In the genomic region with DNA sequence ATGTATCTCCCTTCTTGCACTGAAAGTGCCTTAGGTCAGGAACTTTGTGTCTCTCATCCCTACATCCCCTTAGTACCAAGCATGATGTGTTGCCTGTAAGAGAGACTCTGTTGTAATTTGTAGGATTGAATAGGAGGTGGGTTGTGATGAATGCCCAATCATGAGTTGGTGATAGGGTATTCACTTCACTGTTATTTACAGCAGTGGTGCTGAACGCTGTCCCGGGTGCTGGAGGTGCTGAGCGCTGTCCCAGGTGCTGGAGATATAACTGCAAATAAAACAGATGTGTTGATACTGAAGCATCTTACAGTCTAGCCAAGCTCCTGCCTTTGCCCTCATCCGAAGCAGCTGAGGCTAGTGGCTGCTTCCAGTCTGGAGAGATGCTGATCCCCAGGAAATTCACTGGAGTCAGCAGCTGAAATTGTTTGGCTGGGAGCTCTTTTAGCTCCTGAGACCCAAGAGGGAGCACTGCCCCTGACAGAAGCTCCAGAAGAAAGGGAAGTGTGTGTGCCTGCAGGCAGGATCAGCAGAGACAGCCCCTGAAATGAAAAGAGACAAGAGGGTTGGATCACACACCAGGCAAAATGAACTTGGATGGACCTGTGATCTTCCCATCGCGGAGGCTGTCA, we compare ENCODE assay signal across 9 cellular contexts.
DNase-seq lines count a peak whose midpoint lies in the region; ATAC-seq lines count a peak whose summit lies in the region.
"Had no signal": no experiment of that assay in that cellular context is flagged by ENCODE, and none has a peak within 500 bp of the region (broad histone marks: within the 10 kb centered on the region; RNA-seq: fewer than 3 reads in every experiment).

No MANE protein-coding gene starts in this region.

- ATAC-seq in HG03520 (IDR thresholded peaks at IDR 0.05; ENCODE audit: unreplicated experiment): peak; percentile 56
- ATAC-seq in GM19324 (IDR thresholded peaks at IDR 0.05; ENCODE audit: low FRiP score, unreplicated experiment): no peak

- peak; percentile 26 for DNase-seq in ELF-1 (ENCODE audit: low read depth, low spot score)
- DNase-seq in activated T-cell treated with anti-CD3 and anti-CD28 coated beads, Interleukin-2, amount 50 U/mL, for 48 hours: peak; percentile 24 to 35
- peak; percentile 23 to 45 for DNase-seq in lung microvascular endothelial cell (ENCODE audit: low read depth in 2 of 2)
- no peak for DNase-seq in cerebellar cortex (ENCODE audit: low spot score)
- DNase-seq in cortex of kidney (lab: John Stamatoyannopoulos, UW): no peak
- no peak for DNase-seq in NCI-H1092 (lab: John Stamatoyannopoulos, UW)
- DNase-seq: esophagus squamous epithelium had no signal

Comparison
In these comparisons a context has a peak if more than half of its experiments do, and no peak if none do; other contexts are left out.
1. DNase-seq: peak in ELF-1 (single experiment), activated T-cell treated with anti-CD3 and anti-CD28 coated beads, Interleukin-2, amount 50 U/mL, for 48 hours (2 of 2) and lung microvascular endothelial cell (2 of 2); none in cerebellar cortex (single experiment), cortex of kidney (single experiment) and NCI-H1092 (single experiment).